25 cellular contexts compared by ENCODE assay signal in genomic region chr2:99666256-99666655, GRCh38.
DNase-seq lines count a peak whose midpoint lies in the region; ATAC-seq, FAIRE-seq and TF ChIP-seq lines count a peak whose summit lies in the region.
"Had no signal": no experiment of that assay in that cellular context is flagged by ENCODE, and none has a peak within 500 bp of the region (broad histone marks: within the 10 kb centered on the region; RNA-seq: fewer than 3 reads in every experiment).

No MANE protein-coding gene starts in this region.

- H3K18ac ChIP-seq in trophoblast cell (ENCODE audit: low read length), result no peak overlapping the region

- no peak overlapping the region for H2AFZ ChIP-seq in trophoblast cell (ENCODE audit: insufficient read depth, low read length, poor library complexity)
- H2AFZ ChIP-seq: GM23338 had no signal

- H3K9ac ChIP-seq in trophoblast cell (ENCODE audit: low read length), result no peak overlapping the region
- H3K9ac ChIP-seq: KMS-11 had no signal

- H3K4me1 Mint-ChIP-seq in progenitor cell of endocrine pancreas (ENCODE audit: low read depth), result peaks cover 3% of the 10 kb centered on the region
- no peaks in the 10 kb centered on the region for H3K4me1 Mint-ChIP-seq in activated T-helper 1 cell treated with anti-CD3 and anti-CD28 coated beads, Interleukin-12 subunit alpha, Interleukin-12 subunit beta, Interleukin-2, Interleukin-4 antibody, amounts not matched to agents 30 ng/mL and 10 ng/mL and 1 ng/mL, durations not matched to agents 14 hours and 24 hours and 36 hours (ENCODE audit: low read depth)
- H3K4me1 Mint-ChIP-seq: GM23338 had no signal

- no CpG with 5 or more reads among the region's 1 CpG for WGBS in trophoblast cell (ENCODE audit: extremely low coverage, insufficient coverage, insufficient read length)

- FAIRE-seq in G401.6 (lab: Jason Lieb, UNC) (peak; percentile 48), TTC549 (lab: Jason Lieb, UNC) (peak; percentile 20)
- FAIRE-seq: A549, GM12878, HTR-8/SVneo had no signal

- no peak overlapping the region for H2BK12ac ChIP-seq in trophoblast cell (ENCODE audit: low read length)

- no peak overlapping the region for H3K4me3 ChIP-seq in fibroblast of the aortic adventitia (ENCODE audit: low read depth, low read length)
- H3K4me3 ChIP-seq in SJCRH30, result no peak overlapping the region
- no peak overlapping the region for H3K4me3 ChIP-seq in trophoblast cell (ENCODE audit: low read depth, low read length)
- H3K4me3 ChIP-seq: A549, GM12878, GM23338, SK-N-MC had no signal

- H3K79me2 ChIP-seq in trophoblast cell (ENCODE audit: control insufficient read depth, insufficient read depth, low read length, poor library complexity), result no peaks in the 10 kb centered on the region

- peaks cover 1% of the 10 kb centered on the region for H3K36me3 Mint-ChIP-seq in progenitor cell of endocrine pancreas (ENCODE audit: insufficient read depth)
- H3K36me3 Mint-ChIP-seq in activated T-helper 1 cell treated with anti-CD3 and anti-CD28 coated beads, Interleukin-12 subunit alpha, Interleukin-12 subunit beta, Interleukin-2, Interleukin-4 antibody, amounts not matched to agents 30 ng/mL and 10 ng/mL and 1 ng/mL, durations not matched to agents 14 hours and 24 hours and 36 hours (ENCODE audit: low read depth), result no peaks in the 10 kb centered on the region

- H3K4me2 ChIP-seq in trophoblast cell (ENCODE audit: low read length), result no peak overlapping the region
- H3K4me2 ChIP-seq: A549, GM23338, KMS-11 had no signal

- no peak overlapping the region for H2BK5ac ChIP-seq in trophoblast cell (ENCODE audit: low read depth, low read length, poor library complexity)

- no peaks in the 10 kb centered on the region for H3K79me1 ChIP-seq in trophoblast cell (ENCODE audit: low read length)

- no peak overlapping the region for H3K23ac ChIP-seq in trophoblast cell (ENCODE audit: low read length)

- H3K27me3 Mint-ChIP-seq in progenitor cell of endocrine pancreas, result no peaks in the 10 kb centered on the region
- H3K27me3 Mint-ChIP-seq in activated T-helper 1 cell treated with anti-CD3 and anti-CD28 coated beads, Interleukin-12 subunit alpha, Interleukin-12 subunit beta, Interleukin-2, Interleukin-4 antibody, amounts not matched to agents 30 ng/mL and 10 ng/mL and 1 ng/mL, durations not matched to agents 14 hours and 24 hours and 36 hours (ENCODE audit: insufficient read depth), result peaks cover 2% of the 10 kb centered on the region
- H3K27me3 Mint-ChIP-seq: B cell had no signal

- H3K4ac ChIP-seq in trophoblast cell (ENCODE audit: low read depth, low read length), result no peak overlapping the region

- H4K8ac ChIP-seq in trophoblast cell (ENCODE audit: low read depth, low read length), result no peak overlapping the region

- no peak overlapping the region for H4K12ac ChIP-seq in trophoblast cell (ENCODE audit: low read depth, low read length)

- H3K36me3 ChIP-seq in SJCRH30 (no peaks in the 10 kb centered on the region), trophoblast cell (ENCODE audit: control insufficient read depth in 1 of 2, insufficient read depth in 2 of 2, low read length in 2 of 2) (no peaks in the 10 kb centered on the region)

- no peak overlapping the region for H3K4me3 Mint-ChIP-seq in progenitor cell of endocrine pancreas (ENCODE audit: low read depth)
- no peak overlapping the region for H3K4me3 Mint-ChIP-seq in activated T-helper 1 cell treated with anti-CD3 and anti-CD28 coated beads, Interleukin-12 subunit alpha, Interleukin-12 subunit beta, Interleukin-2, Interleukin-4 antibody, amounts not matched to agents 30 ng/mL and 10 ng/mL and 1 ng/mL, durations not matched to agents 14 hours and 24 hours and 36 hours
- H3K4me3 Mint-ChIP-seq: B cell, GM23338 had no signal

- no peak overlapping the region for H3K27ac Mint-ChIP-seq in progenitor cell of endocrine pancreas
- no peak overlapping the region for H3K27ac Mint-ChIP-seq in activated T-helper 1 cell treated with anti-CD3 and anti-CD28 coated beads, Interleukin-12 subunit alpha, Interleukin-12 subunit beta, Interleukin-2, Interleukin-4 antibody, amounts not matched to agents 30 ng/mL and 10 ng/mL and 1 ng/mL, durations not matched to agents 14 hours and 24 hours and 36 hours
- H3K27ac Mint-ChIP-seq: B cell, GM23338 had no signal

- no peak overlapping the region for H2AK5ac ChIP-seq in trophoblast cell (ENCODE audit: low read length)

- H3K14ac ChIP-seq in trophoblast cell (ENCODE audit: low read length), result no peak overlapping the region

- DNase-seq in fibroblast of the aortic adventitia (ENCODE audit: low read depth) (no peak), progenitor cell of endocrine pancreas (ENCODE audit: low spot score, unreplicated experiment) (no peak), SJCRH30 (no peak), trophoblast cell (no peak)
- DNase-seq in activated T-helper 1 cell treated with anti-CD3 and anti-CD28 coated beads, Interleukin-12 subunit alpha, Interleukin-12 subunit beta, Interleukin-2, Interleukin-4 antibody, amounts not matched to agents 30 ng/mL and 10 ng/mL and 1 ng/mL, durations not matched to agents 14 hours and 24 hours and 36 hours (ENCODE audit: low spot score), result no peak
- DNase-seq: DMS79, NCI-H1694, NCI-H2081, NCI-H2171 treated with DMSO at 0.1 percent for 48 hours, NCI-H446, NCI-H526, PC-3, RPMI8226, SHP77 had no signal

- no peak overlapping the region for H2BK120ac ChIP-seq in trophoblast cell (ENCODE audit: insufficient read depth, low read length, poor library complexity)

- no peak for ATAC-seq in HG03095 (IDR thresholded peaks at IDR 0.05; ENCODE audit: unreplicated experiment)
- ATAC-seq: A549, GM12878, GM23338, HCT116, PC-3 had no signal

- TF ChIP-seq CTCF in fibroblast of the aortic adventitia (IDR thresholded peaks at IDR 0.05; ENCODE audit: insufficient read depth, low read length) (peak; percentile 14), progenitor cell of endocrine pancreas (IDR thresholded peaks at IDR 0.05; ENCODE audit: unreplicated experiment) (peak; percentile 30)

- H3K4me1 ChIP-seq in SJCRH30 (peaks cover 13% of the 10 kb centered on the region), trophoblast cell (ENCODE audit: control insufficient read depth in 1 of 2, insufficient read depth in 2 of 2, low read length in 2 of 2) (no peaks in the 10 kb centered on the region)
- H3K4me1 ChIP-seq: A549 had no signal

- peaks cover 30% of the 10 kb centered on the region for H3K9me3 Mint-ChIP-seq in progenitor cell of endocrine pancreas (ENCODE audit: low read depth)
- H3K9me3 Mint-ChIP-seq in activated T-helper 1 cell treated with anti-CD3 and anti-CD28 coated beads, Interleukin-12 subunit alpha, Interleukin-12 subunit beta, Interleukin-2, Interleukin-4 antibody, amounts not matched to agents 30 ng/mL and 10 ng/mL and 1 ng/mL, durations not matched to agents 14 hours and 24 hours and 36 hours, result no peaks in the 10 kb centered on the region

- H3K27me3 ChIP-seq in SJCRH30 (no peaks in the 10 kb centered on the region), trophoblast cell (ENCODE audit: insufficient read depth, low read length) (no peaks in the 10 kb centered on the region)

- H3K27ac ChIP-seq in SJCRH30, result no peak overlapping the region
- no peak overlapping the region for H3K27ac ChIP-seq in trophoblast cell (ENCODE audit: low read depth, low read length)
- H3K27ac ChIP-seq: A549, KMS-11, SK-N-MC had no signal

- intact Hi-C loops in activated T-helper 1 cell treated with anti-CD3 and anti-CD28 coated beads, Interleukin-12 subunit alpha, Interleukin-12 subunit beta, Interleukin-2, Interleukin-4 antibody, amounts not matched to agents 30 ng/mL and 10 ng/mL and 1 ng/mL, durations not matched to agents 14 hours and 24 hours and 36 hours (cut with micrococcal nuclease), result no loop called here

- no peaks in the 10 kb centered on the region for H3K9me3 ChIP-seq in SJCRH30 (replicated peaks)
- H3K9me3 ChIP-seq in trophoblast cell (ENCODE audit: insufficient read depth, low read depth, low read length), result peaks cover 2% of the 10 kb centered on the region
- H3K9me3 ChIP-seq: A549 had no signal

- no peak overlapping the region for H4K91ac ChIP-seq in trophoblast cell (ENCODE audit: low read depth, low read length)
